In the genomic region with DNA sequence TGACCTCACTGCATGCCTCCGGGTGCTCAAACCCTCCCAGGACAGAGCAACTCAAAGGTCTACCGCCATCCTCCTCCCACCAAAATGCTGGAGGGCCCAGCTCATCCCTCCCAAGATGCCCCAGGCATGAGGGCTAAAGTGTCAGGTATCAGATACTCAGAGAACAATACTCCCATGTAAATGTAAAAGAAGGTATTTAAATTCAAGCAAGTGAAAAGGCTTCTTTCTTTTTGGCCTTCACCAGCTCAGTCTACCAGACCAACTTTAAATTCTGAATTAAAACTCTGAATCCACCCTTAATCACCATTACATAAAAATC, we compare ENCODE assay signal across 1 cellular context.
TF ChIP-seq lines count a peak whose summit lies in the region.

No MANE protein-coding gene starts in this region.

TF ChIP-seq in K562, 482 proteins besides CTCF, POLR2A, EP300 and RAD21 (continued from another document):
- TF ChIP-seq MTF1 (CRISPR knock-in tag; IDR thresholded peaks at IDR 0.05; ENCODE audit: borderline replicate concordance) (no peak), CC2D1A (IDR thresholded peaks at IDR 0.05) (no peak), ZNF140 (CRISPR knock-in tag; IDR thresholded peaks at IDR 0.05) (no peak), MYBL2 (IDR thresholded peaks at IDR 0.05; ENCODE audit: low read depth) (no peak), MYBL2 (CRISPR knock-in tag; IDR thresholded peaks at IDR 0.05; ENCODE audit: borderline replicate concordance) (no peak), HDAC8 (tag; IDR thresholded peaks at IDR 0.05) (no peak), TARDBP (IDR thresholded peaks at IDR 0.05) (no peak), CBX2 (IDR thresholded peaks at IDR 0.05; ENCODE audit: insufficient read depth, low read length, poor library complexity, severe bottlenecking) (no peak)
- TF ChIP-seq, protein P1, sequence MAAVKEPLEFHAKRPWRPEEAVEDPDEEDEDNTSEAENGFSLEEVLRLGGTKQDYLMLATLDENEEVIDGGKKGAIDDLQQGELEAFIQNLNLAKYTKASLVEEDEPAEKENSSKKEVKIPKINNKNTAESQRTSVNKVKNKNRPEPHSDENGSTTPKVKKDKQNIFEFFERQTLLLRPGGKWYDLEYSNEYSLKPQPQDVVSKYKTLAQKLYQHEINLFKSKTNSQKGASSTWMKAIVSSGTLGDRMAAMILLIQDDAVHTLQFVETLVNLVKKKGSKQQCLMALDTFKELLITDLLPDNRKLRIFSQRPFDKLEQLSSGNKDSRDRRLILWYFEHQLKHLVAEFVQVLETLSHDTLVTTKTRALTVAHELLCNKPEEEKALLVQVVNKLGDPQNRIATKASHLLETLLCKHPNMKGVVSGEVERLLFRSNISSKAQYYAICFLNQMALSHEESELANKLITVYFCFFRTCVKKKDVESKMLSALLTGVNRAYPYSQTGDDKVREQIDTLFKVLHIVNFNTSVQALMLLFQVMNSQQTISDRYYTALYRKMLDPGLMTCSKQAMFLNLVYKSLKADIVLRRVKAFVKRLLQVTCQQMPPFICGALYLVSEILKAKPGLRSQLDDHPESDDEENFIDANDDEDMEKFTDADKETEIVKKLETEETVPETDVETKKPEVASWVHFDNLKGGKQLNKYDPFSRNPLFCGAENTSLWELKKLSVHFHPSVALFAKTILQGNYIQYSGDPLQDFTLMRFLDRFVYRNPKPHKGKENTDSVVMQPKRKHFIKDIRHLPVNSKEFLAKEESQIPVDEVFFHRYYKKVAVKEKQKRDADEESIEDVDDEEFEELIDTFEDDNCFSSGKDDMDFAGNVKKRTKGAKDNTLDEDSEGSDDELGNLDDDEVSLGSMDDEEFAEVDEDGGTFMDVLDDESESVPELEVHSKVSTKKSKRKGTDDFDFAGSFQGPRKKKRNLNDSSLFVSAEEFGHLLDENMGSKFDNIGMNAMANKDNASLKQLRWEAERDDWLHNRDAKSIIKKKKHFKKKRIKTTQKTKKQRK (IDR thresholded peaks at IDR 0.05; ENCODE audit: borderline replicate concordance, low read depth, low read length), result no peak
- TF ChIP-seq, protein P2, sequence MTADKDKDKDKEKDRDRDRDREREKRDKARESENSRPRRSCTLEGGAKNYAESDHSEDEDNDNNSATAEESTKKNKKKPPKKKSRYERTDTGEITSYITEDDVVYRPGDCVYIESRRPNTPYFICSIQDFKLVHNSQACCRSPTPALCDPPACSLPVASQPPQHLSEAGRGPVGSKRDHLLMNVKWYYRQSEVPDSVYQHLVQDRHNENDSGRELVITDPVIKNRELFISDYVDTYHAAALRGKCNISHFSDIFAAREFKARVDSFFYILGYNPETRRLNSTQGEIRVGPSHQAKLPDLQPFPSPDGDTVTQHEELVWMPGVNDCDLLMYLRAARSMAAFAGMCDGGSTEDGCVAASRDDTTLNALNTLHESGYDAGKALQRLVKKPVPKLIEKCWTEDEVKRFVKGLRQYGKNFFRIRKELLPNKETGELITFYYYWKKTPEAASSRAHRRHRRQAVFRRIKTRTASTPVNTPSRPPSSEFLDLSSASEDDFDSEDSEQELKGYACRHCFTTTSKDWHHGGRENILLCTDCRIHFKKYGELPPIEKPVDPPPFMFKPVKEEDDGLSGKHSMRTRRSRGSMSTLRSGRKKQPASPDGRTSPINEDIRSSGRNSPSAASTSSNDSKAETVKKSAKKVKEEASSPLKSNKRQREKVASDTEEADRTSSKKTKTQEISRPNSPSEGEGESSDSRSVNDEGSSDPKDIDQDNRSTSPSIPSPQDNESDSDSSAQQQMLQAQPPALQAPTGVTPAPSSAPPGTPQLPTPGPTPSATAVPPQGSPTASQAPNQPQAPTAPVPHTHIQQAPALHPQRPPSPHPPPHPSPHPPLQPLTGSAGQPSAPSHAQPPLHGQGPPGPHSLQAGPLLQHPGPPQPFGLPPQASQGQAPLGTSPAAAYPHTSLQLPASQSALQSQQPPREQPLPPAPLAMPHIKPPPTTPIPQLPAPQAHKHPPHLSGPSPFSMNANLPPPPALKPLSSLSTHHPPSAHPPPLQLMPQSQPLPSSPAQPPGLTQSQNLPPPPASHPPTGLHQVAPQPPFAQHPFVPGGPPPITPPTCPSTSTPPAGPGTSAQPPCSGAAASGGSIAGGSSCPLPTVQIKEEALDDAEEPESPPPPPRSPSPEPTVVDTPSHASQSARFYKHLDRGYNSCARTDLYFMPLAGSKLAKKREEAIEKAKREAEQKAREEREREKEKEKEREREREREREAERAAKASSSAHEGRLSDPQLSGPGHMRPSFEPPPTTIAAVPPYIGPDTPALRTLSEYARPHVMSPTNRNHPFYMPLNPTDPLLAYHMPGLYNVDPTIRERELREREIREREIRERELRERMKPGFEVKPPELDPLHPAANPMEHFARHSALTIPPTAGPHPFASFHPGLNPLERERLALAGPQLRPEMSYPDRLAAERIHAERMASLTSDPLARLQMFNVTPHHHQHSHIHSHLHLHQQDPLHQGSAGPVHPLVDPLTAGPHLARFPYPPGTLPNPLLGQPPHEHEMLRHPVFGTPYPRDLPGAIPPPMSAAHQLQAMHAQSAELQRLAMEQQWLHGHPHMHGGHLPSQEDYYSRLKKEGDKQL (CRISPR knock-in tag; IDR thresholded peaks at IDR 0.05; ENCODE audit: borderline replicate concordance), result no peak
